Comparison of ENCODE assay signal across 1 cellular context in the genomic region with DNA sequence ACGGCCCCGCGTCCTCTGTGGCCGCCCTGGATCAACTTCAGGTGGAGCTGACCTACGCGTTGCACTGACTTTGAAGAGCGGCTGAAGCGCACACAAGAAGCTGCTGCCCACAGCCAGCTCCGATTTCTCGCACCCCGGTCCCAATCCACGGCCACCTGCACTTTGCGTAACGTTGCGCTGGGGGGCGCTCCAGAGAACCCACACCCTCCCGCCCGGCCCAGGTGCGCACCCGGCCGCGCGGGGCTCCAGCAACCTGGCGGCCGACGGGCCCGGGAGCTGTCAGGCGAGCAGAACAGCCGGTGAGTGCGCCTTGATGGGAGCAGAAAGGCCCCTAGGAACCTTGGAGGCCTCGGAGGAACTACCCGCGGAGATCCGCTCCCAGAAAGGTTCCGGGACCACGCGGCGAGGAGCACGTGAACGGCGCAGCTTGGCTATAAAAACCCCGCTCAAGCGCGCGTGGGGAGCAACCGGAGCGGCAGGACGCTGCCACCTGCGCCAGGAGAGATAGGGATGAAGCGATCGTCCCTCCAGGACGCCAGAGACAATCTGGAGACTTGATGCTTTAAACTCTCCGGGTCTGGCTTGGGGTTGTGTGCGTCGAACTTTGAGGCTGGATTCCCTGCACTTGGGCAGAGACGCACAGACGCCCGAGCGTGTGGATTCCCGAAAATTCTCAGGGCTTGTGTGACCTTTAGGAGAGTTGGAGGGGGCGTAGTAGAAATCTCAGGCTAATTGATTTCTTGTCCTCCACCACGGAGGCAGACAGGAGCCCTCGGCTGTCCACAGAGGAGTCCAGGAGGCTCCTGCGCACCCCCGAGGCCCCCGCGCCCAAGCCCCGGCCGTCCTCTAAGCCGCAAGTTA.
TF ChIP-seq lines count a peak whose summit lies in the region.

No MANE protein-coding gene starts in this region.

TF ChIP-seq in IMR-90, 13 proteins besides CTCF, POLR2A, EP300 and RAD21 (continued from another document):
- TF ChIP-seq BHLHE40 (IDR thresholded peaks at IDR 0.05; ENCODE audit: low read depth, low read length): no peak
- TF ChIP-seq SMC3 (IDR thresholded peaks at IDR 0.05; ENCODE audit: low read depth, low read length): no peak
- TF ChIP-seq MXI1 (IDR thresholded peaks at IDR 0.05; ENCODE audit: borderline replicate concordance, low read depth, low read length): no peak
- TF ChIP-seq RFX5 (IDR thresholded peaks at IDR 0.05; ENCODE audit: low read depth, low read length): no peak
- no peak for TF ChIP-seq CHD1 (IDR thresholded peaks at IDR 0.05; ENCODE audit: low read depth, low read length)
- TF ChIP-seq MAFK (IDR thresholded peaks at IDR 0.05; ENCODE audit: low read depth, low read length): no peak
- no peak for TF ChIP-seq NFE2L2 (IDR thresholded peaks at IDR 0.05; ENCODE audit: low read depth, low read length)
- no peak for TF ChIP-seq RCOR1 (IDR thresholded peaks at IDR 0.05; ENCODE audit: insufficient replicate concordance, low read length)
- TF ChIP-seq FOS (IDR thresholded peaks at IDR 0.05; ENCODE audit: low read depth, low read length): no peak
- TF ChIP-seq, protein P1, sequence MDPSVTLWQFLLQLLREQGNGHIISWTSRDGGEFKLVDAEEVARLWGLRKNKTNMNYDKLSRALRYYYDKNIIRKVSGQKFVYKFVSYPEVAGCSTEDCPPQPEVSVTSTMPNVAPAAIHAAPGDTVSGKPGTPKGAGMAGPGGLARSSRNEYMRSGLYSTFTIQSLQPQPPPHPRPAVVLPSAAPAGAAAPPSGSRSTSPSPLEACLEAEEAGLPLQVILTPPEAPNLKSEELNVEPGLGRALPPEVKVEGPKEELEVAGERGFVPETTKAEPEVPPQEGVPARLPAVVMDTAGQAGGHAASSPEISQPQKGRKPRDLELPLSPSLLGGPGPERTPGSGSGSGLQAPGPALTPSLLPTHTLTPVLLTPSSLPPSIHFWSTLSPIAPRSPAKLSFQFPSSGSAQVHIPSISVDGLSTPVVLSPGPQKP (IDR thresholded peaks at IDR 0.05; ENCODE audit: borderline replicate concordance, low read depth, low read length): no peak
